In genomic region chr1:54121482-54122130, GRCh38 we compare ENCODE assay signal across 1 cellular context.
A peak's percentile ranks its signal among the peaks of the same experiment; 100 is the strongest.
TF ChIP-seq lines count a peak whose summit lies in the region.

No MANE protein-coding gene starts in this region.

TF ChIP-seq in HepG2, 621 proteins besides CTCF, POLR2A, EP300 and RAD21 (continued from another document and continues in another):
- no peak for TF ChIP-seq CBX2 (IDR thresholded peaks at IDR 0.05; ENCODE audit: low read depth, low read length)
- no peak for TF ChIP-seq CBX2 (CRISPR knock-in tag; IDR thresholded peaks at IDR 0.05; ENCODE audit: low read depth)
- no peak; the same call in 1 of the 2 replicates for TF ChIP-seq SNAPC2 (CRISPR knock-in tag; IDR thresholded peaks at IDR 0.05)
- TF ChIP-seq TARDBP (CRISPR knock-in tag; IDR thresholded peaks at IDR 0.05), result peak; percentile 22; the same call in 1 of the 2 replicates
- TF ChIP-seq ZNF251 (CRISPR knock-in tag; IDR thresholded peaks at IDR 0.05), result no peak
- TF ChIP-seq ERF (CRISPR knock-in tag; IDR thresholded peaks at IDR 0.05), result peak; percentile 60; the same call in 1 of the 2 replicates
- no peak for TF ChIP-seq LBX2 (CRISPR knock-in tag; IDR thresholded peaks at IDR 0.05; ENCODE audit: borderline replicate concordance)
- no peak for TF ChIP-seq KLF13 (CRISPR knock-in tag; IDR thresholded peaks at IDR 0.05)
- TF ChIP-seq ZNF703 (CRISPR knock-in tag; IDR thresholded peaks at IDR 0.05; ENCODE audit: borderline replicate concordance), result no peak
- no peak for TF ChIP-seq ZNF772 (CRISPR knock-in tag; IDR thresholded peaks at IDR 0.05)
- no peak for TF ChIP-seq ZKSCAN5 (CRISPR knock-in tag; IDR thresholded peaks at IDR 0.05)
- peak; percentile 47; the same call in 1 of the 2 replicates for TF ChIP-seq ZSCAN25 (CRISPR knock-in tag; IDR thresholded peaks at IDR 0.05)
- no peak for TF ChIP-seq CREM (IDR thresholded peaks at IDR 0.05)
- TF ChIP-seq CREM (CRISPR knock-in tag; IDR thresholded peaks at IDR 0.05), result no peak
- TF ChIP-seq RBM39 (IDR thresholded peaks at IDR 0.05; ENCODE audit: low read depth, low read length, poor library complexity, severe bottlenecking), result no peak
- TF ChIP-seq ZNF292 (CRISPR knock-in tag; IDR thresholded peaks at IDR 0.05; ENCODE audit: borderline replicate concordance, low read depth), result peak; percentile 73; the same call in 1 of the 2 replicates
- no peak for TF ChIP-seq RCOR2 (CRISPR knock-in tag; IDR thresholded peaks at IDR 0.05)
- no peak for TF ChIP-seq ZFP82 (CRISPR knock-in tag; IDR thresholded peaks at IDR 0.05; ENCODE audit: borderline replicate concordance)
- no peak for TF ChIP-seq CSRNP1 (CRISPR knock-in tag; IDR thresholded peaks at IDR 0.05)
- no peak for TF ChIP-seq ZXDC (CRISPR knock-in tag; IDR thresholded peaks at IDR 0.05)
- 0 out of 2 replicates have a peak, but pooled peaks have one; percentile 52 for TF ChIP-seq SRY (CRISPR knock-in tag; IDR thresholded peaks at IDR 0.05)
- no peak for TF ChIP-seq ZSCAN5A (CRISPR knock-in tag; IDR thresholded peaks at IDR 0.05; ENCODE audit: borderline replicate concordance)
- TF ChIP-seq TSC22D2 (CRISPR knock-in tag; IDR thresholded peaks at IDR 0.05; ENCODE audit: borderline replicate concordance), result no peak
- TF ChIP-seq HOXD1 (CRISPR knock-in tag; IDR thresholded peaks at IDR 0.05), result no peak
- TF ChIP-seq TEF (CRISPR knock-in tag; IDR thresholded peaks at IDR 0.05), result no peak
- TF ChIP-seq ZNF883 (CRISPR knock-in tag; IDR thresholded peaks at IDR 0.05; ENCODE audit: not compliant biosample characterization), result no peak
- TF ChIP-seq CEBPG (CRISPR knock-in tag; IDR thresholded peaks at IDR 0.05), result no peak
- 0 out of 2 replicates have a peak, but pooled peaks have one; percentile 30 for TF ChIP-seq HNRNPL (IDR thresholded peaks at IDR 0.05; ENCODE audit: low read depth, low read length)
- TF ChIP-seq DMAP1 (CRISPR knock-in tag; IDR thresholded peaks at IDR 0.05), result no peak
- 0 out of 2 replicates have a peak, but pooled peaks have one; percentile 29 for TF ChIP-seq ZGPAT (CRISPR knock-in tag; IDR thresholded peaks at IDR 0.05)
- TF ChIP-seq NFIB (CRISPR knock-in tag; IDR thresholded peaks at IDR 0.05; ENCODE audit: borderline replicate concordance), result no peak
- TF ChIP-seq ZNF333 (CRISPR knock-in tag; IDR thresholded peaks at IDR 0.05; ENCODE audit: borderline replicate concordance), result no peak
- no peak for TF ChIP-seq PAF1 (CRISPR knock-in tag; IDR thresholded peaks at IDR 0.05)
- TF ChIP-seq ZNF75D (CRISPR knock-in tag; IDR thresholded peaks at IDR 0.05; ENCODE audit: borderline replicate concordance), result no peak
- no peak for TF ChIP-seq HNRNPLL (IDR thresholded peaks at IDR 0.05; ENCODE audit: low read depth, low read length, poor library complexity, severe bottlenecking)
- TF ChIP-seq ZNF253 (CRISPR knock-in tag; IDR thresholded peaks at IDR 0.05; ENCODE audit: borderline replicate concordance), result no peak
- TF ChIP-seq SIN3A (IDR thresholded peaks at IDR 0.05; ENCODE audit: borderline replicate concordance, low read depth, low read length), result no peak
- TF ChIP-seq HOMEZ (CRISPR knock-in tag; IDR thresholded peaks at IDR 0.05; ENCODE audit: low read depth), result no peak
- no peak for TF ChIP-seq NFRKB (IDR thresholded peaks at IDR 0.05)
- no peak for TF ChIP-seq SYNCRIP (IDR thresholded peaks at IDR 0.05; ENCODE audit: insufficient read depth, low read depth, low read length)
- TF ChIP-seq NFE2L2 (IDR thresholded peaks at IDR 0.05; ENCODE audit: low read length), result no peak
- peak; percentile 74 for TF ChIP-seq KDM2A (CRISPR knock-in tag; IDR thresholded peaks at IDR 0.05; ENCODE audit: borderline replicate concordance, low read depth)
- TF ChIP-seq GTF2F1 (IDR thresholded peaks at IDR 0.05; ENCODE audit: low read length), result no peak
- no peak for TF ChIP-seq NR2F2 (IDR thresholded peaks at IDR 0.05; ENCODE audit: borderline replicate concordance, low read depth)
- TF ChIP-seq ZNF280B (CRISPR knock-in tag; IDR thresholded peaks at IDR 0.05; ENCODE audit: borderline replicate concordance), result peak; percentile 58; the same call in 1 of the 2 replicates
- TF ChIP-seq DZIP1 (CRISPR knock-in tag; IDR thresholded peaks at IDR 0.05), result peak; percentile 47; the same call in 1 of the 2 replicates
- TF ChIP-seq HMGXB4 (CRISPR knock-in tag; IDR thresholded peaks at IDR 0.05; ENCODE audit: borderline replicate concordance in 1 of 2, low read depth in 1 of 2), result peak; percentile 57 to 90; a peak in 3 of 4 replicates
- TF ChIP-seq IKZF5 (CRISPR knock-in tag; IDR thresholded peaks at IDR 0.05), result peak; percentile 62; the same call in 1 of the 2 replicates
- TF ChIP-seq KDM3A (CRISPR knock-in tag; IDR thresholded peaks at IDR 0.05; ENCODE audit: low read depth), result no peak
- TF ChIP-seq ZNF296 (CRISPR knock-in tag; conservative IDR thresholded peaks at IDR 0.05), result 0 out of 2 replicates have a peak, but pooled peaks have one; percentile 30
